9 cellular contexts compared by ENCODE assay signal in genomic region chr2:152573168-152573567, GRCh38.
DNase-seq lines count a peak whose midpoint lies in the region; ATAC-seq lines count a peak whose summit lies in the region.
"Had no signal": no experiment of that assay in that cellular context is flagged by ENCODE, and none has a peak within 500 bp of the region (broad histone marks: within the 10 kb centered on the region; RNA-seq: fewer than 3 reads in every experiment).

No MANE protein-coding gene starts in this region.

- H3K4me3 ChIP-seq in mesenchymal stem cell (ENCODE audit: insufficient read depth in 1 of 2, low read depth in 1 of 2, low read length in 2 of 2), result no peak overlapping the region

- H2BK120ac ChIP-seq in mesenchymal stem cell (ENCODE audit: low read depth, low read length), result no peak overlapping the region

- ATAC-seq in GM18498 (IDR thresholded peaks at IDR 0.05; ENCODE audit: unreplicated experiment), result peak; percentile 90
- ATAC-seq in GM21737 (IDR thresholded peaks at IDR 0.05; ENCODE audit: unreplicated experiment), result peak; percentile 82

- H3K27ac Mint-ChIP-seq in activated naive CD8-positive, alpha-beta T cell treated with anti-CD3 and anti-CD28 coated beads for 36 hours, result no peak overlapping the region
- H3K27ac Mint-ChIP-seq: naive B cell had no signal

- no peaks in the 10 kb centered on the region for H3K27me3 ChIP-seq in mesenchymal stem cell (ENCODE audit: control insufficient read depth in 1 of 2, insufficient read depth in 1 of 2, low read length in 2 of 2)

- H3K4me1 ChIP-seq in mesenchymal stem cell (ENCODE audit: control insufficient read depth, insufficient read depth, low read depth, low read length), result peaks cover 3% of the 10 kb centered on the region

- H2BK12ac ChIP-seq in mesenchymal stem cell (ENCODE audit: low read length in 2 of 2), result no peak overlapping the region

- H2AFZ ChIP-seq in mesenchymal stem cell (ENCODE audit: low read depth, low read length), result no peak overlapping the region

- H3K9ac ChIP-seq in mesenchymal stem cell (ENCODE audit: low read length), result peak overlapping the region; percentile 66

- no peak overlapping the region for H4K8ac ChIP-seq in mesenchymal stem cell (ENCODE audit: low read length)

- H2AK5ac ChIP-seq in mesenchymal stem cell (ENCODE audit: low read length, severe bottlenecking), result no peak overlapping the region

- H3K23ac ChIP-seq in mesenchymal stem cell (ENCODE audit: low read length in 2 of 2), result no peak overlapping the region

- H3K4ac ChIP-seq in mesenchymal stem cell (ENCODE audit: low read depth in 1 of 2, low read length in 2 of 2), result no peak overlapping the region

- no peaks in the 10 kb centered on the region for H3K36me3 Mint-ChIP-seq in activated naive CD8-positive, alpha-beta T cell treated with anti-CD3 and anti-CD28 coated beads for 36 hours
- H3K36me3 Mint-ChIP-seq: naive B cell had no signal

- H3K79me1 ChIP-seq in mesenchymal stem cell (replicated peaks; ENCODE audit: low read length, poor library complexity, severe bottlenecking), result peaks cover 37% of the 10 kb centered on the region

- H3K9me3 ChIP-seq in mesenchymal stem cell (ENCODE audit: control insufficient read depth, low read length), result no peaks in the 10 kb centered on the region

- H2BK5ac ChIP-seq in mesenchymal stem cell (ENCODE audit: low read depth, low read length, poor library complexity, severe bottlenecking), result no peak overlapping the region

- no peak overlapping the region for H3K14ac ChIP-seq in mesenchymal stem cell (ENCODE audit: low read length in 2 of 2)

- DNase-seq in M059J (ENCODE audit: low read depth) (peak; percentile 79), mesenchymal stem cell (peak; percentile 94), NCI-H526 treated with DMSO at 0.1 percent for 48 hours (lab: John Stamatoyannopoulos, UW) (no peak), DMS153 (lab: John Stamatoyannopoulos, UW) (no peak), amniotic stem cell (lab: John Stamatoyannopoulos, UW) (no peak)
- peak; percentile 46 for DNase-seq in activated naive CD8-positive, alpha-beta T cell treated with anti-CD3 and anti-CD28 coated beads for 36 hours
- DNase-seq: naive B cell had no signal

- no peaks in the 10 kb centered on the region for H3K9me3 Mint-ChIP-seq in activated naive CD8-positive, alpha-beta T cell treated with anti-CD3 and anti-CD28 coated beads for 36 hours
- H3K9me3 Mint-ChIP-seq: naive B cell had no signal

- peak overlapping the region in 1 of 2 experiments; percentile 31 for H3K18ac ChIP-seq in mesenchymal stem cell (ENCODE audit: low read depth in 1 of 2, low read length in 2 of 2)

- no peak overlapping the region for H3K4me3 Mint-ChIP-seq in activated naive CD8-positive, alpha-beta T cell treated with anti-CD3 and anti-CD28 coated beads for 36 hours
- H3K4me3 Mint-ChIP-seq: naive B cell had no signal

- H3K36me3 ChIP-seq in mesenchymal stem cell (ENCODE audit: control insufficient read depth in 1 of 2, insufficient read depth in 2 of 2, low read depth in 1 of 2, low read length in 2 of 2), result peaks cover 0 to 33% of the 10 kb centered on the region in 2 experiments

- no peak overlapping the region for H4K91ac ChIP-seq in mesenchymal stem cell (ENCODE audit: low read length)

- no peak overlapping the region for H3K27ac ChIP-seq in mesenchymal stem cell (ENCODE audit: low read length, poor library complexity, severe bottlenecking)

- peaks cover 3% of the 10 kb centered on the region for H3K27me3 Mint-ChIP-seq in activated naive CD8-positive, alpha-beta T cell treated with anti-CD3 and anti-CD28 coated beads for 36 hours
- H3K27me3 Mint-ChIP-seq: naive B cell had no signal

- H3K4me2 ChIP-seq in mesenchymal stem cell (ENCODE audit: low read length, poor library complexity, severe bottlenecking), result no peak overlapping the region

- peaks cover 2% of the 10 kb centered on the region for H3K4me1 Mint-ChIP-seq in activated naive CD8-positive, alpha-beta T cell treated with anti-CD3 and anti-CD28 coated beads for 36 hours
- H3K4me1 Mint-ChIP-seq: naive B cell had no signal

- H2BK15ac ChIP-seq in mesenchymal stem cell (ENCODE audit: low read depth, poor library complexity, severe bottlenecking), result no peak overlapping the region

- 7% methylated on average over 3 of the region's 4 CpGs for WGBS in mesenchymal stem cell

Comparison
In these comparisons a context has a peak if more than half of its experiments do, and no peak if none do; other contexts are left out.
1. DNase-seq: peak in M059J (single experiment), activated naive CD8-positive, alpha-beta T cell treated with anti-CD3 and anti-CD28 coated beads for 36 hours (single experiment) and mesenchymal stem cell (single experiment); none in NCI-H526 treated with DMSO at 0.1 percent for 48 hours (single experiment), DMS153 (single experiment) and amniotic stem cell (single experiment).